Comparison of ENCODE assay signal across 8 cellular contexts in the genomic region with DNA sequence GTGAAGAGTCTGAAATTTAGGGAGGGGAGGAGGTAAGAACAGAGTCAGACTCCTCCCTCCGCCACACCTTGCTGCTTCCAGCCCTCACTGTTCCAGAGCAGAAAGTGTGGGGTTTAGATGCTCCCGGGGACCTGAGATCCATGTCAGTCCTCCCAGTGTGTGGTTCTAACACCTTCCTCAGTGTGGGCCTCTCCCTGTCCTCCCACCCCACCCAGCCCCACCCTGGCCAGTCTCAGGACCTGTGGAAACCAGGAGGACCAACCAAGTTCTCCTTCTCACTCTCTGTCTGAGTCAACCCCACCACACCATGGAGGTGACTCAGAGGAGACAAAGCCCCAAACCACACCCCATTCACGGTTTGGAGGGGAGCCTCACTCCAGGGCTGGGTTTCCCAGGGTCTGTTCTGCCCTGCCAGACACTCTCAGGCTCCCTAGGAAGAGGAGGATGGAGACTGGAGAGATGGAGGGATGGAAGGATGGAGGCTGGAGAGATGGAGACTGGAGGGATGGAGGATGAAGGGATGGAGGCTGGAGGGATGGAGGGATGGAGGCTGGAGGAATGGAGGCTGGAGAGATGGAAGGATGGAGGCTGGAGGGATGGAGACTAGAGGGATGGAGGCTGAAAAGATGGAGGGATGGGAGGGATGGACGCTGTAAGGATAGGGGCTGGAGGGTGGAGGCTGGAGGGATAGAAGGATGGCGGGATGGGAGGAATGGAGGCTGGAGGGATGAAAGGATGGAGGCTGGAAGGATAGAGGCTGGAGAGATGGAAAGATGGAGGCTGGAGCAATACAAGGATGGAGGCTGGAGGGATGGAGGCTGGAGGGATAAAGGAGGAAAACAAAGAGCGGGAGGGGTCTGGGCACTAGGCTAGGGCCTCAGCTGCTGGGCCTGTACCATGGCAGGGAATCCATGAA.
A peak's percentile ranks its signal among the peaks of the same experiment; 100 is the strongest.
DNase-seq lines count a peak whose midpoint lies in the region; ATAC-seq and TF ChIP-seq lines count a peak whose summit lies in the region.
"Had no signal": no experiment of that assay in that cellular context is flagged by ENCODE, and none has a peak within 500 bp of the region (broad histone marks: within the 10 kb centered on the region; RNA-seq: fewer than 3 reads in every experiment).

No MANE protein-coding gene starts in this region.

- peak; percentile 61 for DNase-seq in activated CD8-positive, alpha-beta memory T cell treated with anti-CD3 and anti-CD28 coated beads, Interleukin-2, amount 50 U/mL, for 24 hours (ENCODE audit: extremely low read depth)
- DNase-seq in osteoblast (ENCODE audit: insufficient read length, low spot score, missing footprints), result peak; percentile 78
- no peak for DNase-seq in foreskin fibroblast
- DNase-seq in HuH-7.5 (ENCODE audit: low spot score), result no peak

- H3K27me3 ChIP-seq in osteoblast (ENCODE audit: insufficient read depth, low read length), result peaks cover 6% of the 10 kb centered on the region

- no peaks in the 10 kb centered on the region for H3K4me1 ChIP-seq in osteoblast (ENCODE audit: insufficient read depth, low read length)

- no peaks in the 10 kb centered on the region for H4K20me1 ChIP-seq in osteoblast (ENCODE audit: insufficient read depth, low read length)

- no peak overlapping the region for H2AFZ ChIP-seq in osteoblast (ENCODE audit: low read length)

- H3K4me3 ChIP-seq in osteoblast (ENCODE audit: insufficient read depth, low read length) (no peak overlapping the region), foreskin fibroblast (ENCODE audit: low read depth in 1 of 2, low read length in 2 of 2) (no peak overlapping the region)
- H3K4me3 ChIP-seq: skin epidermis had no signal

- H3K27ac ChIP-seq in osteoblast (ENCODE audit: low read depth, low read length), result no peak overlapping the region

- H3K9me3 ChIP-seq in osteoblast (ENCODE audit: low read depth, low read length), result no peaks in the 10 kb centered on the region

- ATAC-seq in GM19397 (IDR thresholded peaks at IDR 0.05; ENCODE audit: unreplicated experiment) (peak; percentile 22), HG03565 (IDR thresholded peaks at IDR 0.05; ENCODE audit: unreplicated experiment) (peak; percentile 33), HG03139 (IDR thresholded peaks at IDR 0.05; ENCODE audit: unreplicated experiment) (no peak)

- H3K79me2 ChIP-seq in osteoblast (ENCODE audit: insufficient read depth, low read length), result no peaks in the 10 kb centered on the region

- H3K4me2 ChIP-seq in osteoblast (ENCODE audit: insufficient read depth, low read length), result no peak overlapping the region

- H3K36me3 ChIP-seq in osteoblast (ENCODE audit: insufficient read depth, low read length), result no peaks in the 10 kb centered on the region

- TF ChIP-seq CTCF in osteoblast (IDR thresholded peaks at IDR 0.05; ENCODE audit: extremely low read depth, low read depth, low read length), result no peak
- TF ChIP-seq CTCF in foreskin fibroblast (IDR thresholded peaks at IDR 0.05; ENCODE audit: low read depth, low read length), result no peak

Comparison
In these comparisons a context has a peak if more than half of its experiments do, and no peak if none do; other contexts are left out.
1. DNase-seq: peak in activated CD8-positive, alpha-beta memory T cell treated with anti-CD3 and anti-CD28 coated beads, Interleukin-2, amount 50 U/mL, for 24 hours (single experiment) and osteoblast (single experiment); none in foreskin fibroblast (0 of 2) and HuH-7.5 (single experiment).